ENCODE assay signal across 7 cellular contexts in the genomic region with DNA sequence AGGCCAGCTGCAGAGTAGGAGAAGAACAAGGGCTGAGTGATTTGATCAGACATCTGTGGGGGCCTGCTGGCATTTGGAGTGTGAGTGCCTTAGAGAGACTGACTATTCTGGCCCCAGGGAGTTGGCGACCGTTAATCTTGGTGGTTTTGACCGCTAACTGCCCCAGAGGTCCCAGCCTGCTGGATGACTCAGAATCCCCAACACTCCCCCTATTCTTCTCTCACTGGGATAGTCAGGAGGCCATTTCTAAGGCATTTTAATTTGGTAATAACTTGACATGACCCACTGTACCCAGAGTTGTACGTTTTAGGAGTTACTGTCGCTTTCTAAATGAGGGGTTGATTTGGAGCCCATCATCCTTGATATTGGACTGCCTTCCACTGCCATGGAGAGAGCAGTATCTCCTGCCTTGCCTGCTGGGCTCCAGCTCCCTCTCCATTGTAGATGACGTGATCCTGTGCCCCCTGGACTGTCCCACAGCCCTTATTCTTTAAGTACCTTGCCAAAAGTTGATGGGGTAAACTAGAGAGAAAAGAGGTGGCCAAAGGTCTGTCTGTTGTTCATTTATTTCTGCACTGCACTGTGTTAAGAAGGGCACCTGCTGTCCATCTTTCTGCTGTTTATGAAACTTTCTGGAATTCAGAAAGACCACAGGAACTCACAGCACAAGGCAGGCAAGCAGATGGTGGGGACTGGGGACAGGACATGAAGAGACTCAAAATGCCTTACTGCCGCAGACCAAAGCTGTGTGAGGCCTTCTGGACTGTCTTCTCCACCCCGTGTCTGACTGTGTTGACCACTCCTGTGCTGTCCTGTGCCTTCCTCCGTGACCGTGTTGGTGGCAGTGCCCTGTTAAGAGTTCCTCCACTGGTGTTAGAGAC.
DNase-seq lines count a peak whose midpoint lies in the region; ATAC-seq, FAIRE-seq and TF ChIP-seq lines count a peak whose summit lies in the region.

No MANE protein-coding gene starts in this region.

- peak overlapping the region; percentile 41 to 62 (median 52) for H3K27ac ChIP-seq in sigmoid colon
- H3K27ac ChIP-seq in HepG2 (ENCODE audit: extremely low read length, insufficient read depth, low read length): no peak overlapping the region

- peaks cover 61% of the 10 kb centered on the region for H3K4me1 ChIP-seq in HAP-1
- H3K4me1 ChIP-seq in sigmoid colon: peaks cover 0 to 32% (median 25%) of the 10 kb centered on the region in 4 donors
- H3K4me1 ChIP-seq in HepG2 (ENCODE audit: insufficient read depth, low read length): peaks cover 18% of the 10 kb centered on the region

- TF ChIP-seq EP300 in sigmoid colon (IDR thresholded peaks at IDR 0.05) (no peak), HepG2 (IDR thresholded peaks at IDR 0.05; ENCODE audit: low read depth in 2 of 2, low read length in 2 of 2) (no peak), HepG2 (CRISPR knock-in tag; IDR thresholded peaks at IDR 0.05; ENCODE audit: borderline replicate concordance) (no peak)

- ATAC-seq in HepG2 (no peak), HG02852 (IDR thresholded peaks at IDR 0.05; ENCODE audit: unreplicated experiment) (no peak)

- FAIRE-seq in HepG2 (lab: Jason Lieb, UNC): no peak

- 75 to 87% methylated on average over 10 of the region's 10 CpGs for WGBS in sigmoid colon, 2 donors
- 94% methylated on average over 8 of the region's 10 CpGs for WGBS in HepG2 (ENCODE audit: low lambda C conversion rate)

- BruUV-seq in HepG2 (replicated peaks; lab: Mats Ljungman, UMichigan): no TSS peak

- no peak overlapping the region for H3K4me3 ChIP-seq in HAP-1
- H3K4me3 ChIP-seq in sigmoid colon: no peak overlapping the region
- no peak overlapping the region for H3K4me3 ChIP-seq in HepG2 (replicated peaks in 1 of 3; ENCODE audit: insufficient read depth in 1 of 3, low read depth in 2 of 3, low read length in 3 of 3)

- DNase-seq in HAP-1 (ENCODE audit: low spot score in 2 of 2) (peak; percentile 40 to 69), RPMI8226 (peak; percentile 82), erythroblast (lab: John Stamatoyannopoulos, UW) (peak; percentile 32 to 55), sigmoid colon (no peak), HepG2 (ENCODE audit: low spot score) (no peak), Ammon's horn (ENCODE audit: low spot score) (no peak)

- H2AFZ ChIP-seq in HepG2 (ENCODE audit: low read length): no peak overlapping the region

- no peak overlapping the region for H3K9ac ChIP-seq in HepG2 (ENCODE audit: insufficient read depth, low read depth, low read length)

- peak; percentile 24 for TF ChIP-seq POLR2A in erythroblast (IDR thresholded peaks at IDR 0.05; ENCODE audit: low read length)
- TF ChIP-seq POLR2A in sigmoid colon (IDR thresholded peaks at IDR 0.05): no peak
- TF ChIP-seq POLR2A in HepG2 (IDR thresholded peaks at IDR 0.05; ENCODE audit: insufficient read depth in 1 of 2, low read depth in 2 of 2, low read length in 2 of 2): no peak

- TF ChIP-seq RAD21 in HepG2 (CRISPR knock-in tag; IDR thresholded peaks at IDR 0.05): no peak

- in situ Hi-C loops in HAP-1 (cut with MboI; ENCODE audit: low sequenced_read_pairs): no loop called here
- in situ Hi-C loops in HepG2 (cut with HindIII; ENCODE audit: extremely low pct_ligation_motif_present, low pct_unique_long_range_greater_than_20kb): no loop called here

- H3K4me2 ChIP-seq in HepG2 (ENCODE audit: low read depth, low read length): no peak overlapping the region

- no peaks in the 10 kb centered on the region for H4K20me1 ChIP-seq in HepG2 (ENCODE audit: insufficient read depth, low read length)

- POLR2A ChIA-PET in HepG2 (lab: Yijun Ruan, JAX): no interaction called here

- H3K27me3 ChIP-seq in HAP-1 (ENCODE audit: low read depth) (no peaks in the 10 kb centered on the region), sigmoid colon (no peaks in the 10 kb centered on the region), HepG2 (ENCODE audit: control insufficient read depth in 1 of 2, insufficient read depth in 2 of 2, low read length in 2 of 2) (no peaks in the 10 kb centered on the region)

- CTCF ChIA-PET in HepG2 (lab: Yijun Ruan, JAX; ENCODE audit: low intra/inter-chr PET ratio, low total read pairs): no interaction called here

- no peaks in the 10 kb centered on the region for H3K79me2 ChIP-seq in HepG2 (ENCODE audit: insufficient read depth, low read length)

- H3K36me3 ChIP-seq in HAP-1 (replicated peaks): no peaks in the 10 kb centered on the region
- peaks cover 0 to 8% (median 0%) of the 10 kb centered on the region in 4 donors for H3K36me3 ChIP-seq in sigmoid colon
- H3K36me3 ChIP-seq in HepG2 (replicated peaks in 1 of 2; ENCODE audit: control insufficient read depth in 1 of 2, insufficient read depth in 2 of 2, low read length in 2 of 2): peaks cover 0 to 10% of the 10 kb centered on the region in 2 experiments; a peak in 3 of 5 replicates

- no peak for TF ChIP-seq CTCF in sigmoid colon (IDR thresholded peaks at IDR 0.05)
- no peak for TF ChIP-seq CTCF in HepG2 (CRISPR knock-in tag; IDR thresholded peaks at IDR 0.05)

- no peaks in the 10 kb centered on the region for H3K9me3 ChIP-seq in HAP-1
- no peaks in the 10 kb centered on the region for H3K9me3 ChIP-seq in sigmoid colon
- no peaks in the 10 kb centered on the region for H3K9me3 ChIP-seq in HepG2 (ENCODE audit: low read length)

- intact Hi-C loops in sigmoid colon (cut with DNase I): no loop called here
- intact Hi-C loops in HepG2 (cut with micrococcal nuclease; ENCODE audit: unreplicated experiment): no loop called here

TF ChIP-seq in HepG2, 621 proteins besides CTCF, POLR2A, EP300 and RAD21:
- TF ChIP-seq ZNF776 (CRISPR knock-in tag; IDR thresholded peaks at IDR 0.05): no peak

Comparison
In these comparisons a context has a peak if more than half of its experiments do, and no peak if none do; other contexts are left out.
1. DNase-seq: peak in HAP-1 (2 of 2), RPMI8226 (single experiment) and erythroblast (2 of 2); none in sigmoid colon (single experiment), HepG2 (single experiment) and Ammon's horn (single experiment).